Comparison of ENCODE assay signal across 9 cellular contexts in the genomic region with DNA sequence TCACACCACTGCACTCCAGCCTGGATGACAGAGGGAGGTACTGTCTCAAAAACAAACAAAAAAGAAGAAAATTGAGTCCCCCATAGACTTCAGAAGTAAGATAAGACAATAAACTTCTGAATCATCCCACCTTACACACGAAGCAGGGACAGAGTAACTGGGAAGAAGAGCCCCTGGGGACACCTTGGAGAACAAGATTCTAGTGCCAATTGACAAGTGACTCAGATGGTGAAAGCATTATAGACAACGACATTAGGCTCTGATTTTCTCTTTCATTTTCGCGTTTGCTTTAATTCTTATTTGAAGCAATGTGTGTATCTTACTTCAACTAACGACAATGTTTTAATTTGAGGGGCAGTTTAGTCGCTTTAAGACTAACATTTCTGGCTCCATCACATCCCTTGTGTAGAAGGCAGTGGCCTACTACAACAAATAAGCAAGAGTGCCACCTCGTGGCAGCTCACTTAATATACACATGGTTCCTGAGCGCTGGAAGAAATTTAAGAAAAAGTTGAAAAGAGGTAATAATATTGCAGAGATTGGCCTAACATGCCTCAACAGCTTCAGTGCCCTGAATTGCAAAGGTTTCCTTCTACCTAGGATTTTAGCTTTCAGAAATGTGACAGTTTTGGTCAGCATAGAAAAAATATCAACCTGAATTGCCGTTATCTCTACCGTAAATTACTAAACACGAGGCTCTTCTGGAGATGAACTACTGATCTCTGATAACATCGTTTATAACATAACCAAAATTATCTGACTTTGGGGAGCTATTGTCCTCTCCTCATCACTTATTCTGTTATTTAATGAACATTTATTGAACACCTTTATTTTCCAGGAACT. TPM values are rescaled to one million over a fixed set of nuclear protein-coding genes. Genes with fewer than 3 reads are reported as not detected.
DNase-seq lines count a peak whose midpoint lies in the region; ATAC-seq and TF ChIP-seq lines count a peak whose summit lies in the region.
"Had no signal": no experiment of that assay in that cellular context is flagged by ENCODE, and none has a peak within 500 bp of the region (broad histone marks: within the 10 kb centered on the region; RNA-seq: fewer than 3 reads in every experiment).

No MANE protein-coding gene starts in this region.

- intact Hi-C loops in CD8-positive, alpha-beta T cell (cut with DNase I, micrococcal nuclease) = loop anchor here (1.0 to 2.0 kb wide), 4 partner anchors 689 to 1919 kb away; no protein-coding TSS in a partner anchor
- intact Hi-C loops in naive thymus-derived CD4-positive, alpha-beta T cell (cut with micrococcal nuclease) = loop anchor here (1.0 to 10.0 kb wide), 8 partner anchors 337 to 1919 kb away; no protein-coding TSS in a partner anchor

- POLR2A ChIA-PET in CD8-positive, alpha-beta T cell (lab: Charles Lee) = no interaction called here
- POLR2A ChIA-PET in naive thymus-derived CD4-positive, alpha-beta T cell (lab: Charles Lee) = no interaction called here

- H3K27me3 ChIP-seq in CD8-positive, alpha-beta T cell (ENCODE audit: insufficient read depth, low read length) = no peaks in the 10 kb centered on the region
- H3K27me3 ChIP-seq in naive thymus-derived CD4-positive, alpha-beta T cell (ENCODE audit: control insufficient read depth in 2 of 2, insufficient read depth in 2 of 2, low read length in 2 of 2) = no peaks in the 10 kb centered on the region

- no peak overlapping the region for H3K4me3 Mint-ChIP-seq in CD8-positive, alpha-beta T cell
- H3K4me3 Mint-ChIP-seq in naive thymus-derived CD4-positive, alpha-beta T cell = no peak overlapping the region
- no peak overlapping the region for H3K4me3 Mint-ChIP-seq in stimulated activated naive CD8-positive, alpha-beta T cell treated with anti-CD3 and anti-CD28 coated beads, Interleukin-15, amount 100 ng/mL, for 72 hours
- H3K4me3 Mint-ChIP-seq: T-helper 1 cell treated with Interleukin-12 subunit alpha and Interleukin-12 subunit beta and Interleukin-4 antibody, amounts not matched to agents 30 μg/mL and 1 μg/mL, for 36 hours had no signal

- no peaks in the 10 kb centered on the region for H3K9me3 Mint-ChIP-seq in CD8-positive, alpha-beta T cell
- peaks cover 0 to 1% (median 0%) of the 10 kb centered on the region in 11 donors for H3K9me3 Mint-ChIP-seq in naive thymus-derived CD4-positive, alpha-beta T cell
- H3K9me3 Mint-ChIP-seq in stimulated activated naive CD8-positive, alpha-beta T cell treated with anti-CD3 and anti-CD28 coated beads, Interleukin-15, amount 100 ng/mL, for 72 hours = no peaks in the 10 kb centered on the region
- H3K9me3 Mint-ChIP-seq: T-helper 1 cell treated with Interleukin-12 subunit alpha and Interleukin-12 subunit beta and Interleukin-4 antibody, amounts not matched to agents 30 μg/mL and 1 μg/mL, for 36 hours had no signal

- TF ChIP-seq CTCF in CD8-positive, alpha-beta T cell (IDR thresholded peaks at IDR 0.05) = peak; percentile 69
- TF ChIP-seq CTCF in epithelial cell of proximal tubule (conservative IDR thresholded peaks at IDR 0.05; ENCODE audit: low read depth, low read length) = peak; percentile 78

- peak; percentile 12 to 59 (median 55) for DNase-seq in CD8-positive, alpha-beta T cell
- DNase-seq in HK-2 (ENCODE audit: unreplicated experiment) (peak; percentile 42), NOMO-1 treated with DMSO at 0.1 percent for 48 hours (lab: John Stamatoyannopoulos, UW; ENCODE audit: unreplicated experiment) (peak; percentile 60), epithelial cell of proximal tubule (ENCODE audit: low read depth) (peak; percentile 26)
- DNase-seq in activated CD8-positive, alpha-beta memory T cell treated with anti-CD3 and anti-CD28 coated beads, Interleukin-2, amount 50 U/mL, for 1 hour (ENCODE audit: extremely low read depth) = peak; percentile 1
- DNase-seq in naive thymus-derived CD4-positive, alpha-beta T cell = peak; percentile 8 to 53 (median 37)
- DNase-seq in stimulated activated naive CD8-positive, alpha-beta T cell treated with anti-CD3 and anti-CD28 coated beads, Interleukin-15, amount 100 ng/mL, for 72 hours = peak; percentile 46 to 50

- no peaks in the 10 kb centered on the region for H3K4me1 Mint-ChIP-seq in CD8-positive, alpha-beta T cell (ENCODE audit: low read depth)
- H3K4me1 Mint-ChIP-seq in naive thymus-derived CD4-positive, alpha-beta T cell = peaks cover 0 to 2% (median 0%) of the 10 kb centered on the region in 7 donors
- H3K4me1 Mint-ChIP-seq in stimulated activated naive CD8-positive, alpha-beta T cell treated with anti-CD3 and anti-CD28 coated beads, Interleukin-15, amount 100 ng/mL, for 72 hours = no peaks in the 10 kb centered on the region

- no peaks in the 10 kb centered on the region for H3K36me3 Mint-ChIP-seq in CD8-positive, alpha-beta T cell
- H3K36me3 Mint-ChIP-seq in naive thymus-derived CD4-positive, alpha-beta T cell = no peaks in the 10 kb centered on the region

- peaks cover 26% of the 10 kb centered on the region for H3K27me3 Mint-ChIP-seq in CD8-positive, alpha-beta T cell (ENCODE audit: low read depth)
- H3K27me3 Mint-ChIP-seq in naive thymus-derived CD4-positive, alpha-beta T cell = peaks cover 24 to 41% (median 37%) of the 10 kb centered on the region in 5 donors
- peaks cover 41% of the 10 kb centered on the region for H3K27me3 Mint-ChIP-seq in stimulated activated naive CD8-positive, alpha-beta T cell treated with anti-CD3 and anti-CD28 coated beads, Interleukin-15, amount 100 ng/mL, for 72 hours

- CTCF ChIA-PET in CD8-positive, alpha-beta T cell (lab: Charles Lee) = interaction anchor here (0.6 to 2.7 kb wide), 12 partner anchors 8 to 1919 kb away, joined by 3 to 18 read pairs (median 4); a partner anchor contains a TSS
- CTCF ChIA-PET in naive thymus-derived CD4-positive, alpha-beta T cell (lab: Charles Lee) = interaction anchor here (0.9 to 1.9 kb wide), 3 partner anchors 8 to 12 kb away, joined by 3 to 4 read pairs (median 3); no protein-coding TSS in a partner anchor

- no peak for ATAC-seq in CD8-positive, alpha-beta T cell
- ATAC-seq in GM19372 (IDR thresholded peaks at IDR 0.05; ENCODE audit: low read depth, unreplicated experiment) = peak; percentile 84
- ATAC-seq in naive thymus-derived CD4-positive, alpha-beta T cell = peak; percentile 69
- ATAC-seq in stimulated activated naive CD8-positive, alpha-beta T cell treated with anti-CD3 and anti-CD28 coated beads, Interleukin-15, amount 100 ng/mL, for 72 hours = peak; percentile 70

- H3K9me3 ChIP-seq in CD8-positive, alpha-beta T cell (ENCODE audit: low read length) = no peaks in the 10 kb centered on the region
- no peaks in the 10 kb centered on the region for H3K9me3 ChIP-seq in naive thymus-derived CD4-positive, alpha-beta T cell (ENCODE audit: control insufficient read depth in 2 of 3, low read length in 3 of 3)

- H3K27ac ChIP-seq in CD8-positive, alpha-beta T cell (ENCODE audit: low read depth, low read length) = no peak overlapping the region
- H3K27ac ChIP-seq in naive thymus-derived CD4-positive, alpha-beta T cell (ENCODE audit: low read depth, low read length) = no peak overlapping the region

- H3K36me3 ChIP-seq in CD8-positive, alpha-beta T cell (ENCODE audit: insufficient read depth, low read length) = no peaks in the 10 kb centered on the region
- H3K36me3 ChIP-seq in naive thymus-derived CD4-positive, alpha-beta T cell (ENCODE audit: control insufficient read depth in 2 of 3, insufficient read depth in 3 of 3, low read length in 3 of 3) = no peaks in the 10 kb centered on the region

- no peak overlapping the region for H3K27ac Mint-ChIP-seq in CD8-positive, alpha-beta T cell
- no peak overlapping the region for H3K27ac Mint-ChIP-seq in naive thymus-derived CD4-positive, alpha-beta T cell
- no peak overlapping the region for H3K27ac Mint-ChIP-seq in stimulated activated naive CD8-positive, alpha-beta T cell treated with anti-CD3 and anti-CD28 coated beads, Interleukin-15, amount 100 ng/mL, for 72 hours
- H3K27ac Mint-ChIP-seq: T-helper 1 cell treated with Interleukin-12 subunit alpha and Interleukin-12 subunit beta and Interleukin-4 antibody, amounts not matched to agents 30 μg/mL and 1 μg/mL, for 36 hours had no signal

- H3K4me1 ChIP-seq in CD8-positive, alpha-beta T cell (ENCODE audit: insufficient read depth, low read length) = no peaks in the 10 kb centered on the region
- H3K4me1 ChIP-seq in naive thymus-derived CD4-positive, alpha-beta T cell (ENCODE audit: control insufficient read depth in 2 of 2, insufficient read depth in 2 of 2, low read length in 2 of 2) = no peaks in the 10 kb centered on the region

- H3K4me3 ChIP-seq in CD8-positive, alpha-beta T cell (ENCODE audit: low read depth, low read length) = no peak overlapping the region
- H3K4me3 ChIP-seq in epithelial cell of proximal tubule (ENCODE audit: low read depth, low read length) = no peak overlapping the region
- H3K4me3 ChIP-seq in naive thymus-derived CD4-positive, alpha-beta T cell (ENCODE audit: low read length) = no peak overlapping the region

RNA-seq across cellular contexts. Expression of a gene that starts 36.7 kb away (rescaled TPM):
- 10 to 100 TPM; 11.1 to 13.6 TPM for total RNA-seq in CD8-positive, alpha-beta T cell
- 54.0 and 75.9 TPM in 2 replicates for total RNA-seq in epithelial cell of proximal tubule
- 10 to 100 TPM; 23.1 to 49.3 (median 31.8) TPM for total RNA-seq in naive thymus-derived CD4-positive, alpha-beta T cell
- polyA plus RNA-seq in naive thymus-derived CD4-positive, alpha-beta T cell = 10 to 100 TPM; 30.4 to 38.4 TPM

Comparison
In these comparisons a context has a peak if more than half of its experiments do, and no peak if none do; other contexts are left out.
1. DNase-seq: peak in every context shown above with its lines; median percentile 60 in NOMO-1 treated with DMSO at 0.1 percent for 48 hours; 55 in CD8-positive, alpha-beta T cell; 48 in stimulated activated naive CD8-positive, alpha-beta T cell treated with anti-CD3 and anti-CD28 coated beads, Interleukin-15, amount 100 ng/mL, for 72 hours; 42 in HK-2; 37 in naive thymus-derived CD4-positive, alpha-beta T cell; 26 in epithelial cell of proximal tubule; 1 in activated CD8-positive, alpha-beta memory T cell treated with anti-CD3 and anti-CD28 coated beads, Interleukin-2, amount 50 U/mL, for 1 hour.